Comparison of ENCODE assay signal across 12 cellular contexts in genomic region chrX:131250984-131251738, GRCh38. TPM values are rescaled to one million over a fixed set of nuclear protein-coding genes. Genes with fewer than 3 reads are reported as not detected.
DNase-seq lines count a peak whose midpoint lies in the region; TF ChIP-seq lines count a peak whose summit lies in the region.
"Not testable (repeated sequence)": the region's sequence is repeated elsewhere in the genome, so short reads cannot be mapped to it uniquely, and the experiment has no call there.
"Had no signal": no experiment of that assay in that cellular context is flagged by ENCODE, and none has a peak within 500 bp of the region (broad histone marks: within the 10 kb centered on the region; RNA-seq: fewer than 3 reads in every experiment).

No MANE protein-coding gene starts in this region.

- not testable (repeated sequence) for H3K27ac Mint-ChIP-seq in H9, progenitor cell of endocrine pancreas
- peak overlapping the region; percentile 76 for H3K27ac Mint-ChIP-seq in endodermal cell

- DNase-seq in ELF-1 (ENCODE audit: low read depth, low spot score) (peak; percentile 42), H9 (peak; percentile 34), NCI-H146 (lab: John Stamatoyannopoulos, UW) (peak; percentile 48), NCI-H748 (lab: John Stamatoyannopoulos, UW; ENCODE audit: unreplicated experiment) (peak; percentile 34)
- not testable (repeated sequence) for DNase-seq in SJCRH30; endodermal cell; progenitor cell of endocrine pancreas (ENCODE audit: low spot score, unreplicated experiment)

- H2BK15ac ChIP-seq in H9 (ENCODE audit: low read depth, low read length): not testable (repeated sequence)

- H3K18ac ChIP-seq in H9 (ENCODE audit: insufficient read length, low read depth, low read length): not testable (repeated sequence)

- H2BK12ac ChIP-seq in H9 (ENCODE audit: insufficient read length, low read depth, low read length): not testable (repeated sequence)

- TF ChIP-seq CTCF in H9 (conservative IDR thresholded peaks at IDR 0.05); endodermal cell (conservative IDR thresholded peaks at IDR 0.05); progenitor cell of endocrine pancreas (IDR thresholded peaks at IDR 0.05; ENCODE audit: unreplicated experiment): not testable (repeated sequence)

- H3T11ph ChIP-seq in H9 (ENCODE audit: low read length): not testable (repeated sequence)

- H3K23ac ChIP-seq in H9 (ENCODE audit: insufficient read length, low read depth, low read length): not testable (repeated sequence)

- H2BK120ac ChIP-seq in H9 (ENCODE audit: low read depth, low read length, poor library complexity, severe bottlenecking): not testable (repeated sequence)

- H4K20me1 ChIP-seq in H9 (ENCODE audit: control insufficient read depth, insufficient read depth, insufficient read length): not testable (repeated sequence)

- H3K79me2 ChIP-seq in H9 (ENCODE audit: insufficient read depth, low read length): not testable (repeated sequence)

- not testable (repeated sequence) for H3K4ac ChIP-seq in H9 (ENCODE audit: low read depth, low read length)

- not testable (repeated sequence) for H4K5ac ChIP-seq in H9 (ENCODE audit: insufficient read length, low read depth, low read length)

- H3K79me1 ChIP-seq in H9 (ENCODE audit: insufficient read depth, low read depth, low read length, poor library complexity, severe bottlenecking): not testable (repeated sequence)

- peaks cover 9 to 12% of the 10 kb centered on the region in 2 experiments for H3K4me1 Mint-ChIP-seq in H9
- not testable (repeated sequence) for H3K4me1 Mint-ChIP-seq in endodermal cell; progenitor cell of endocrine pancreas (ENCODE audit: low read depth)

- H3K36me3 ChIP-seq in SJCRH30; endodermal cell (ENCODE audit: control insufficient read depth, insufficient read depth, low read length): not testable (repeated sequence)

- H3K9me3 Mint-ChIP-seq in H9; progenitor cell of endocrine pancreas (ENCODE audit: low read depth): not testable (repeated sequence)
- H3K9me3 Mint-ChIP-seq in endodermal cell: peaks cover 14% of the 10 kb centered on the region

- not testable (repeated sequence) for H4K91ac ChIP-seq in H9 (ENCODE audit: insufficient read length, low read depth, low read length)

- not testable (repeated sequence) for H3K9ac ChIP-seq in H9 (ENCODE audit: extremely low read depth, insufficient read length, low read length); endodermal cell (ENCODE audit: extremely low read depth, low read length, poor library complexity, severe bottlenecking)

- H2BK5ac ChIP-seq in H9 (ENCODE audit: insufficient read length, low read length): not testable (repeated sequence)

- not testable (repeated sequence) for H3K4me1 ChIP-seq in H9 (ENCODE audit: insufficient read depth, low read length); SJCRH30; endodermal cell (ENCODE audit: control insufficient read depth, insufficient read depth, low read length)

- H2AFZ ChIP-seq in H9 (ENCODE audit: low read length): not testable (repeated sequence)

- not testable (repeated sequence) for H3K27me3 Mint-ChIP-seq in H9 (ENCODE audit: low read depth); progenitor cell of endocrine pancreas
- H3K27me3 Mint-ChIP-seq in endodermal cell (ENCODE audit: insufficient read depth): peaks cover 13% of the 10 kb centered on the region

- H3K4me3 ChIP-seq in SJCRH30: peak overlapping the region; percentile 39
- H3K4me3 ChIP-seq in endodermal cell (ENCODE audit: low read length): not testable (repeated sequence)

- H3K23me2 ChIP-seq in H9 (ENCODE audit: insufficient read length, low read depth, low read length, poor library complexity, severe bottlenecking): not testable (repeated sequence)

- not testable (repeated sequence) for H3K27ac ChIP-seq in H9 (ENCODE audit: insufficient read length, low read depth, low read length); SJCRH30; endodermal cell (ENCODE audit: low read depth, low read length)

- not testable (repeated sequence) for H3K9me3 ChIP-seq in H9 (ENCODE audit: control insufficient read depth, low read depth, low read length); SJCRH30 (replicated peaks); endodermal cell (ENCODE audit: control insufficient read depth, low read length)

- H4K8ac ChIP-seq in H9 (replicated peaks; ENCODE audit: insufficient read length, low read depth, low read length): not testable (repeated sequence)

- H3K27me3 ChIP-seq in H9 (ENCODE audit: insufficient read depth, low read length); SJCRH30: not testable (repeated sequence)
- peaks cover 14% of the 10 kb centered on the region for H3K27me3 ChIP-seq in endodermal cell (ENCODE audit: control insufficient read depth, insufficient read depth, low read length, poor library complexity, severe bottlenecking)

- peak overlapping the region; percentile 75; the same call in 1 of the 2 replicates for H3K14ac ChIP-seq in H9 (ENCODE audit: insufficient read depth, low read length)

- not testable (repeated sequence) for H3K56ac ChIP-seq in H9 (ENCODE audit: insufficient read length, low read depth, low read length)

- WGBS in H9 (ENCODE audit: extremely low coverage, insufficient read length, low lambda C conversion rate): no CpG with 5 or more reads among the region's 36 CpGs
- 82% methylated on average over 16 of the region's 36 CpGs; no CpG with 5 or more reads in 1 of the 2 experiments for WGBS in endodermal cell (ENCODE audit: insufficient coverage in 1 of 2, insufficient read length in 1 of 2), 2 experiments

- peaks cover 0 to 14% (median 9%) of the 10 kb centered on the region in 3 experiments; a peak in 4 of 7 replicates for H3K36me3 Mint-ChIP-seq in H9 (ENCODE audit: insufficient read depth in 1 of 3, low read depth in 3 of 3)
- not testable (repeated sequence) for H3K36me3 Mint-ChIP-seq in endodermal cell (ENCODE audit: low read depth); progenitor cell of endocrine pancreas (ENCODE audit: insufficient read depth)

- not testable (repeated sequence) for H2AK5ac ChIP-seq in H9 (ENCODE audit: insufficient read length, low read length)

- not testable (repeated sequence) for H2BK20ac ChIP-seq in H9 (ENCODE audit: low read depth, low read length, poor library complexity, severe bottlenecking)

- H3K4me2 ChIP-seq in H9 (ENCODE audit: insufficient read depth, insufficient read length, low read length): not testable (repeated sequence)

- H3K4me3 Mint-ChIP-seq in H9: peak overlapping the region; percentile 47 to 50; a peak in 4 of 5 replicates
- H3K4me3 Mint-ChIP-seq in endodermal cell: peak overlapping the region; percentile 53
- H3K4me3 Mint-ChIP-seq in progenitor cell of endocrine pancreas (ENCODE audit: low read depth): peak overlapping the region; percentile 48

RNA-seq across cellular contexts. Expression of gene IGSF1, which starts 37.9 kb away (rescaled TPM):
- total RNA-seq in H9 (2021) (11.9 and 12.5 TPM in 2 replicates), endodermal cell (10 to 100 TPM in 1 of 2 donors, 1 to 10 TPM in 1; 5.6 to 10.5 TPM), progenitor cell of endocrine pancreas (13.8 and 14.6 TPM in 2 replicates)
- not detected in 2 replicates for total RNA-seq in SJCRH30 (2014; rRNA removed; shearing (Covaris generic))
- polyA plus RNA-seq in endodermal cell (2013, experiment 1 of 2): 5.2 TPM
- 4.4 TPM for polyA plus RNA-seq in endodermal cell (2013, experiment 2 of 2)
- total RNA-seq: A673; CD4-positive, alpha-beta memory T cell; HFFc6 had no signal
- polyA plus RNA-seq: AG04450; CD14-positive monocyte; CD4-positive, alpha-beta memory T cell had no signal
